In genomic region chr5:138352722-138353549, GRCh38 we compare ENCODE assay signal across 8 cellular contexts. TPM values are rescaled to one million over a fixed set of nuclear protein-coding genes. Genes with fewer than 3 reads are reported as not detected.
DNase-seq lines count a peak whose midpoint lies in the region; ATAC-seq and TF ChIP-seq lines count a peak whose summit lies in the region.

No MANE protein-coding gene starts in this region.

- ATAC-seq in GM18907 (IDR thresholded peaks at IDR 0.05; ENCODE audit: unreplicated experiment) (peak; percentile 50), HG03139 (IDR thresholded peaks at IDR 0.05; ENCODE audit: unreplicated experiment) (peak; percentile 35), Panc1 (peak; percentile 82)

- H3K9me3 ChIP-seq in Panc1 (ENCODE audit: control insufficient read depth, insufficient read depth, low read depth, low read length) = no peaks in the 10 kb centered on the region; the same call in 1 of the 2 replicates
- H3K9me3 ChIP-seq in neural progenitor cell (ENCODE audit: low read depth) = no peaks in the 10 kb centered on the region
- H3K9me3 ChIP-seq in subcutaneous abdominal adipose tissue (ENCODE audit: control insufficient read depth in 5 of 5, low read length in 5 of 5) = peaks cover 0 to 9% (median 6%) of the 10 kb centered on the region in 5 donors

- peak overlapping the region; percentile 93 for H3K27ac Mint-ChIP-seq in neural progenitor cell

- TF ChIP-seq CTCF in AG10803 (conservative IDR thresholded peaks at IDR 0.05; ENCODE audit: low read length) (peak; percentile 9; the same call in 1 of the 2 replicates), Panc1 (IDR thresholded peaks at IDR 0.05) (peak; percentile 11), neural progenitor cell (IDR thresholded peaks at IDR 0.05) (peak; percentile 31)

- H2AFZ ChIP-seq in neural progenitor cell (replicated peaks) = no peak overlapping the region

- H3K79me2 ChIP-seq in neural progenitor cell (ENCODE audit: low read depth) = peaks cover 53% of the 10 kb centered on the region

- peaks cover 16% of the 10 kb centered on the region for H3K4me1 ChIP-seq in Panc1 (ENCODE audit: control insufficient read depth, insufficient read depth, low read length)
- peaks cover 16% of the 10 kb centered on the region for H3K4me1 ChIP-seq in neural progenitor cell
- peaks cover 3 to 30% (median 27%) of the 10 kb centered on the region in 5 donors for H3K4me1 ChIP-seq in subcutaneous abdominal adipose tissue (ENCODE audit: control insufficient read depth in 5 of 5, insufficient read depth in 5 of 5, low read length in 5 of 5)

- intact Hi-C loops in Panc1 (cut with micrococcal nuclease; ENCODE audit: unreplicated experiment) = no loop called here

- H3K27me3 Mint-ChIP-seq in neural progenitor cell (ENCODE audit: insufficient read depth, low read depth) = peaks cover 6% of the 10 kb centered on the region

- H3K4me3 ChIP-seq in AG10803 (ENCODE audit: low read length) (peak overlapping the region; percentile 89), Panc1 (ENCODE audit: low read depth in 2 of 2, low read length in 2 of 2) (peak overlapping the region; percentile 90 to 93), neural progenitor cell (peak overlapping the region; percentile 100), subcutaneous abdominal adipose tissue (ENCODE audit: low read depth in 1 of 5, low read length in 5 of 5) (peak overlapping the region; percentile 83 to 91 (median 89))

- in situ Hi-C loops in Panc1 (cut with HindIII; ENCODE audit: low pct_unique_long_range_greater_than_20kb, low sequenced_read_pairs) = no loop called here

- peaks cover 30% of the 10 kb centered on the region for H3K36me3 Mint-ChIP-seq in neural progenitor cell

- H3K27me3 ChIP-seq in Panc1 (ENCODE audit: control insufficient read depth, insufficient read depth, low read length) = no peaks in the 10 kb centered on the region
- no peaks in the 10 kb centered on the region for H3K27me3 ChIP-seq in neural progenitor cell
- H3K27me3 ChIP-seq in subcutaneous abdominal adipose tissue (ENCODE audit: control insufficient read depth in 5 of 5, insufficient read depth in 4 of 5, low read length in 5 of 5) = no peaks in the 10 kb centered on the region

- H3K4me1 Mint-ChIP-seq in neural progenitor cell = peaks cover 25% of the 10 kb centered on the region

- H3K4me3 Mint-ChIP-seq in neural progenitor cell = peak overlapping the region; percentile 97

- CTCF ChIA-PET in Panc1 (lab: Charles Lee) = interaction anchor here (0.5 to 2.3 kb wide), 13 partner anchors 10 to 401 kb away, joined by 3 to 12 read pairs (median 6); partner anchors contain the start of genes CDC23, CDC25C and FAM53C

- H3K9ac ChIP-seq in neural progenitor cell (peak overlapping the region; percentile 91), subcutaneous abdominal adipose tissue (ENCODE audit: low read length in 5 of 5) (peak overlapping the region; percentile 78 to 95 (median 92))

- peaks cover 53% of the 10 kb centered on the region for H3F3A ChIP-seq in neural progenitor cell (ENCODE audit: low read depth)

- peaks cover 45% of the 10 kb centered on the region for H4K20me1 ChIP-seq in neural progenitor cell (ENCODE audit: low read depth)

- peak overlapping the region; percentile 96 for H3K4me2 ChIP-seq in neural progenitor cell

- POLR2A ChIA-PET in Panc1 (lab: Charles Lee) = interaction anchor here (0.6 to 0.8 kb wide), 3 partner anchors 15 to 177 kb away, joined by 3 to 4 read pairs (median 3); partner anchors contain the start of gene FAM53C

- peak; percentile 43 for DNase-seq in AG10803 (ENCODE audit: low read depth)
- no peak for DNase-seq in Panc1 (ENCODE audit: low read depth, low spot score)
- peak; percentile 44 to 64 for DNase-seq in activated T-helper 1 cell treated with anti-CD3 and anti-CD28 coated beads, Interleukin-2, amount 50 U/mL, for 16 hours (ENCODE audit: low read depth in 1 of 2, low spot score in 1 of 2)
- peak; percentile 5 for DNase-seq in fibroblast of the conjunctiva (ENCODE audit: low read depth)
- peak; percentile 79 for DNase-seq in neural progenitor cell (ENCODE audit: low spot score)

- H3K36me3 ChIP-seq in Panc1 (ENCODE audit: control insufficient read depth, insufficient read depth, low read length) = peaks cover 3% of the 10 kb centered on the region; the same call in 1 of the 2 replicates
- no peaks in the 10 kb centered on the region for H3K36me3 ChIP-seq in neural progenitor cell
- H3K36me3 ChIP-seq in subcutaneous abdominal adipose tissue (ENCODE audit: control insufficient read depth in 5 of 5, insufficient read depth in 5 of 5, low read length in 5 of 5) = peaks cover 0 to 12% (median 11%) of the 10 kb centered on the region in 5 donors

- BruUV-seq in Panc1 (replicated peaks; lab: Mats Ljungman, UMichigan) = no TSS peak

- peaks cover 9% of the 10 kb centered on the region for H3K9me3 Mint-ChIP-seq in neural progenitor cell

- H3K27ac ChIP-seq in Panc1 (ENCODE audit: low read length) (peak overlapping the region; percentile 89), neural progenitor cell (peak overlapping the region; percentile 84), subcutaneous abdominal adipose tissue (ENCODE audit: low read depth, low read length) (peak overlapping the region; percentile 89)

RNA-seq across cellular contexts. Expression of gene KDM3B, which starts 0.5 kb away (rescaled TPM):
- total RNA-seq in Panc1 (2021; ENCODE audit: unreplicated experiment) = 65.0 TPM
- polyA plus RNA-seq in Panc1 (2012; ENCODE audit: insufficient read length) = 34.2 TPM
- total RNA-seq in neural progenitor cell (ENCODE audit: low replicate concordance) = 130 and 136 TPM in 2 replicates

RNA-seq across cellular contexts. Expression of gene FAM53C, which starts 14.9 kb away (rescaled TPM):
- 50.4 TPM for total RNA-seq in Panc1 (2021; ENCODE audit: unreplicated experiment)
- polyA plus RNA-seq in Panc1 (2012; ENCODE audit: insufficient read length) = 56.4 TPM
- 68.0 and 72.5 TPM in 2 replicates for total RNA-seq in neural progenitor cell (ENCODE audit: low replicate concordance)

RNA-seq across cellular contexts. Expression of gene CDC25C, which starts 21.3 kb away (rescaled TPM):
- total RNA-seq in Panc1 (2021; ENCODE audit: unreplicated experiment) (14.1 TPM), neural progenitor cell (ENCODE audit: low replicate concordance) (45.8 and 48.6 TPM in 2 replicates)
- polyA plus RNA-seq in Panc1 (2012; ENCODE audit: insufficient read length) = 3.4 TPM
